12 cellular contexts compared by ENCODE assay signal in genomic region chr9:84294551-84294950, GRCh38. TPM values are rescaled to one million over a fixed set of nuclear protein-coding genes. Genes with fewer than 3 reads are reported as not detected.
DNase-seq lines count a peak whose midpoint lies in the region; ATAC-seq and TF ChIP-seq lines count a peak whose summit lies in the region.
"Had no signal": no experiment of that assay in that cellular context is flagged by ENCODE, and none has a peak within 500 bp of the region (broad histone marks: within the 10 kb centered on the region; RNA-seq: fewer than 3 reads in every experiment).

No MANE protein-coding gene starts in this region.

- no TSS peak for BruUV-seq in Panc1 (replicated peaks; lab: Mats Ljungman, UMichigan)

- H3K4me3 Mint-ChIP-seq in CD4-positive, alpha-beta T cell = no peak overlapping the region

- CTCF ChIA-PET in CD4-positive, alpha-beta T cell (lab: Charles Lee) = no interaction called here
- CTCF ChIA-PET in Panc1 (lab: Charles Lee) = no interaction called here

- in situ Hi-C loops in Panc1 (cut with HindIII; ENCODE audit: low pct_unique_long_range_greater_than_20kb, low sequenced_read_pairs) = no loop called here

- intact Hi-C loops in CD4-positive, alpha-beta T cell (cut with DNase I, micrococcal nuclease) = no loop called here
- intact Hi-C loops in Panc1 (cut with micrococcal nuclease; ENCODE audit: unreplicated experiment) = no loop called here

- peak overlapping the region; percentile 78 for H3K27ac Mint-ChIP-seq in CD4-positive, alpha-beta T cell

- H3K4me3 ChIP-seq in GM12875 (ENCODE audit: low read depth, low read length) (no peak overlapping the region), Panc1 (ENCODE audit: low read depth in 2 of 2, low read length in 2 of 2) (no peak overlapping the region)
- H3K4me3 ChIP-seq: spleen had no signal

- H3K27me3 ChIP-seq in CD4-positive, alpha-beta T cell (ENCODE audit: control insufficient read depth, insufficient read depth, low read length) = no peaks in the 10 kb centered on the region
- no peaks in the 10 kb centered on the region for H3K27me3 ChIP-seq in Panc1 (ENCODE audit: control insufficient read depth, insufficient read depth, low read length)
- H3K27me3 ChIP-seq: spleen had no signal

- peaks cover 53% of the 10 kb centered on the region for H3K4me1 Mint-ChIP-seq in CD4-positive, alpha-beta T cell (ENCODE audit: low read depth)

- POLR2A ChIA-PET in CD4-positive, alpha-beta T cell (lab: Charles Lee) = interaction anchor here (1.5 kb wide), 1 partner anchor 314 kb away, joined by 6 read pairs; the partner anchor contains the start of genes HNRNPK and RMI1
- POLR2A ChIA-PET in Panc1 (lab: Charles Lee) = no interaction called here

- no peak overlapping the region for H3K27ac ChIP-seq in CD4-positive, alpha-beta T cell (ENCODE audit: low read depth, low read length)
- no peak overlapping the region for H3K27ac ChIP-seq in Panc1 (ENCODE audit: low read length)

- H3K9me3 ChIP-seq in CD4-positive, alpha-beta T cell (ENCODE audit: control insufficient read depth, low read length) = no peaks in the 10 kb centered on the region
- no peaks in the 10 kb centered on the region for H3K9me3 ChIP-seq in Panc1 (ENCODE audit: control insufficient read depth, insufficient read depth, low read depth, low read length)
- H3K9me3 ChIP-seq: spleen had no signal

- TF ChIP-seq CTCF in CD4-positive, alpha-beta T cell (IDR thresholded peaks at IDR 0.05) = no peak
- TF ChIP-seq CTCF in GM12875 (IDR thresholded peaks at IDR 0.05; ENCODE audit: borderline replicate concordance, insufficient read depth, low read depth, low read length) (peak; percentile 67), Panc1 (IDR thresholded peaks at IDR 0.05) (peak; percentile 17)

- no peaks in the 10 kb centered on the region for H3K4me1 ChIP-seq in Panc1 (ENCODE audit: control insufficient read depth, insufficient read depth, low read length)

- H3K9me3 Mint-ChIP-seq in CD4-positive, alpha-beta T cell = no peaks in the 10 kb centered on the region

- ATAC-seq in CD4-positive, alpha-beta T cell (ENCODE audit: poor library complexity) = no peak
- ATAC-seq in Panc1 (no peak), GM21367 (IDR thresholded peaks at IDR 0.05; ENCODE audit: unreplicated experiment) (no peak), GM21717 (IDR thresholded peaks at IDR 0.05; ENCODE audit: unreplicated experiment) (no peak)

- no peaks in the 10 kb centered on the region for H3K36me3 ChIP-seq in Panc1 (ENCODE audit: control insufficient read depth, insufficient read depth, low read length)
- H3K36me3 ChIP-seq: spleen had no signal

- no peaks in the 10 kb centered on the region for H3K27me3 Mint-ChIP-seq in CD4-positive, alpha-beta T cell

- no peaks in the 10 kb centered on the region for H3K36me3 Mint-ChIP-seq in CD4-positive, alpha-beta T cell (ENCODE audit: low read depth)

- no peak for DNase-seq in CD4-positive, alpha-beta T cell
- DNase-seq in Panc1 (ENCODE audit: low read depth, low spot score) = no peak
- DNase-seq in iPS DF 19.7 (ENCODE audit: low read depth, low spot score) = peak; percentile 25
- DNase-seq in GF-D8 (lab: John Stamatoyannopoulos, UW) = no peak
- no peak for DNase-seq in NCI-H526 treated with DMSO at 0.1 percent for 48 hours (lab: John Stamatoyannopoulos, UW)
- DNase-seq: DMS153; effector CD8-positive, alpha-beta T cell; NCI-H1436 treated with DMSO at 0.1 percent for 48 hours; spleen had no signal

RNA-seq across cellular contexts. Expression of gene SLC28A3, which starts 46.0 kb away (rescaled TPM):
- total RNA-seq in CD4-positive, alpha-beta T cell = not detected
- not detected for total RNA-seq in Panc1 (2021; ENCODE audit: unreplicated experiment)
- not detected for polyA plus RNA-seq in Panc1 (2012; ENCODE audit: insufficient read length)
